Comparison of ENCODE assay signal across 9 cellular contexts in genomic region chrX:7068939-7069367, GRCh38.
A peak's percentile ranks its signal among the peaks of the same experiment; 100 is the strongest.
DNase-seq lines count a peak whose midpoint lies in the region; ATAC-seq and TF ChIP-seq lines count a peak whose summit lies in the region.
"Had no signal": no experiment of that assay in that cellular context is flagged by ENCODE, and none has a peak within 500 bp of the region (broad histone marks: within the 10 kb centered on the region; RNA-seq: fewer than 3 reads in every experiment).

No MANE protein-coding gene starts in this region.

- intact Hi-C loops in mammary epithelial cell (cut with micrococcal nuclease) (loop anchor here (1.0 kb wide), 1 partner anchor 102 kb away; no protein-coding TSS in a partner anchor), spleen (cut with DNase I; ENCODE audit: low total_unique reads) (no loop called here)

- TF ChIP-seq CTCF in mammary epithelial cell (conservative IDR thresholded peaks at IDR 0.05 in 1 of 2, IDR thresholded peaks at IDR 0.05 in 1 of 2; ENCODE audit: extremely low read depth in 1 of 2, insufficient read depth in 1 of 2, low read depth in 1 of 2, low read length in 2 of 2) (peak; percentile 50 to 66), spleen (IDR thresholded peaks at IDR 0.05 in 8 of 11, conservative IDR thresholded peaks at IDR 0.05 in 3 of 11) (peak in 8 of 11 experiments; percentile 18 to 35 (median 29))

- H3K36me3 ChIP-seq in Karpas-422 (ENCODE audit: insufficient read depth, low read length) (no peaks in the 10 kb centered on the region), mammary epithelial cell (ENCODE audit: insufficient read depth, low read length) (no peaks in the 10 kb centered on the region), spleen (peaks cover 0 to 40% (median 2%) of the 10 kb centered on the region in 6 donors)

- in situ Hi-C loops in mammary epithelial cell (cut with MboI; ENCODE audit: low sequenced_read_pairs in 2 of 2), result no loop called here

- H3K4me1 ChIP-seq in Karpas-422 (ENCODE audit: low read length) (peaks cover 39% of the 10 kb centered on the region), mammary epithelial cell (ENCODE audit: insufficient read depth, low read length) (no peaks in the 10 kb centered on the region), spleen (peaks cover 0 to 12% (median 0%) of the 10 kb centered on the region in 6 donors)

- H3K4me3 ChIP-seq in Karpas-422 (ENCODE audit: low read length) (peak overlapping the region; percentile 16; the same call in 1 of the 2 replicates), mammary epithelial cell (replicated peaks in 1 of 3; ENCODE audit: insufficient read depth in 1 of 3, low read depth in 2 of 3, low read length in 3 of 3) (no peak overlapping the region), spleen (no peak overlapping the region)
- H3K4me3 ChIP-seq: SK-N-MC had no signal

- no peaks in the 10 kb centered on the region for H3K9me2 ChIP-seq in Karpas-422 (replicated peaks; ENCODE audit: insufficient read depth, low read length)

- CTCF ChIA-PET in mammary epithelial cell (lab: Charles Lee; ENCODE audit: low non-redundant PET), result no interaction called here

- H3K27me3 ChIP-seq in Karpas-422 (ENCODE audit: low read length), result no peaks in the 10 kb centered on the region
- no peaks in the 10 kb centered on the region for H3K27me3 ChIP-seq in mammary epithelial cell (ENCODE audit: insufficient read depth, low read length)
- H3K27me3 ChIP-seq in spleen (replicated peaks in 1 of 7), result no peaks in the 10 kb centered on the region

- TF ChIP-seq POLR2A in spleen (IDR thresholded peaks at IDR 0.05), result no peak

- no TSS peak for BruUV-seq in mammary epithelial cell (replicated peaks; lab: Mats Ljungman, UMichigan)

- H3K9ac ChIP-seq in Karpas-422 (ENCODE audit: low read length), result peak overlapping the region; percentile 39
- H3K9ac ChIP-seq in mammary epithelial cell (ENCODE audit: insufficient read depth, low read length), result no peak overlapping the region

- dilution Hi-C loops in mammary epithelial cell (cut with HindIII; ENCODE audit: low sequenced_read_pairs), result no loop called here

- H3K79me2 ChIP-seq in Karpas-422 (ENCODE audit: low read length) (peaks cover 51% of the 10 kb centered on the region), mammary epithelial cell (ENCODE audit: insufficient read depth, low read length) (no peaks in the 10 kb centered on the region)

- DNase-seq in activated gamma-delta T cell treated with Interleukin-2 at 50 U/mL for 16 hours (peak; percentile 33), activated gamma-delta T cell (lab: John Stamatoyannopoulos, UW) (no peak), Karpas-422 (peak; percentile 78), mammary epithelial cell (peak; percentile 60), spleen (no peak), substantia nigra (lab: John Stamatoyannopoulos, UW) (no peak), NCI-H446 treated with DMSO at 0.1 percent for 48 hours (lab: John Stamatoyannopoulos, UW) (no peak)

- H2AFZ ChIP-seq in Karpas-422 (ENCODE audit: low read length) (no peak overlapping the region), mammary epithelial cell (ENCODE audit: low read depth, low read length) (no peak overlapping the region)

- WGBS in mammary epithelial cell (ENCODE audit: low coverage, missing lambda C conversion rate), result 58% methylated on average over 8 of the region's 10 CpGs
- 28 to 65% (median 52%) methylated on average over 10 of the region's 10 CpGs for WGBS in spleen, 5 donors

- H3K9me3 ChIP-seq in Karpas-422 (ENCODE audit: low read length) (no peaks in the 10 kb centered on the region), mammary epithelial cell (replicated peaks; ENCODE audit: insufficient read depth, low read length) (no peaks in the 10 kb centered on the region), spleen (no peaks in the 10 kb centered on the region)

- H3K4me2 ChIP-seq in Karpas-422 (ENCODE audit: low read depth, low read length, poor library complexity, severe bottlenecking), result peak overlapping the region; percentile 48
- no peak overlapping the region for H3K4me2 ChIP-seq in mammary epithelial cell (ENCODE audit: insufficient read depth, low read depth, low read length)

- peak overlapping the region; percentile 74 for H3K27ac ChIP-seq in Karpas-422 (ENCODE audit: low read length)
- H3K27ac ChIP-seq in mammary epithelial cell (ENCODE audit: insufficient read depth, low read depth, low read length), result no peak overlapping the region
- H3K27ac ChIP-seq in spleen, result no peak overlapping the region
- H3K27ac ChIP-seq in substantia nigra (ENCODE audit: low read depth, low read length, poor library complexity, severe bottlenecking), result no peak overlapping the region
- H3K27ac ChIP-seq: SK-N-MC had no signal

- ATAC-seq in GM19351 (IDR thresholded peaks at IDR 0.05; ENCODE audit: unreplicated experiment), result no peak

- no peaks in the 10 kb centered on the region for H4K20me1 ChIP-seq in Karpas-422 (ENCODE audit: insufficient read depth, low read depth, low read length)
- H4K20me1 ChIP-seq in mammary epithelial cell (ENCODE audit: insufficient read depth, low read length), result no peaks in the 10 kb centered on the region

Comparison
In these comparisons a context has a peak if more than half of its experiments do, and no peak if none do; other contexts are left out.
1. DNase-seq: peak in activated gamma-delta T cell treated with Interleukin-2 at 50 U/mL for 16 hours (single experiment), Karpas-422 (single experiment) and mammary epithelial cell (single experiment); none in activated gamma-delta T cell (single experiment), spleen (single experiment), substantia nigra (0 of 49) and NCI-H446 treated with DMSO at 0.1 percent for 48 hours (single experiment).